ENCODE assay signal across 10 cellular contexts in genomic region chr5:151257731-151258715, GRCh38. TPM values are rescaled to one million over a fixed set of nuclear protein-coding genes. Genes with fewer than 3 reads are reported as not detected.
A peak's percentile ranks its signal among the peaks of the same experiment; 100 is the strongest.
DNase-seq lines count a peak whose midpoint lies in the region; ATAC-seq, FAIRE-seq and TF ChIP-seq lines count a peak whose summit lies in the region.
"Had no signal": no experiment of that assay in that cellular context is flagged by ENCODE, and none has a peak within 500 bp of the region (broad histone marks: within the 10 kb centered on the region; RNA-seq: fewer than 3 reads in every experiment).

No MANE protein-coding gene starts in this region.

- no peaks in the 10 kb centered on the region for H4K20me1 ChIP-seq in astrocyte (ENCODE audit: insufficient read depth, low read length)

- H3K36me3 Mint-ChIP-seq in astrocyte (ENCODE audit: low read depth, unreplicated experiment), result peaks cover 2% of the 10 kb centered on the region
- peaks cover 42 to 62% of the 10 kb centered on the region in 2 donors for H3K36me3 Mint-ChIP-seq in stimulated activated naive B cell treated with anti-CD40 and anti-IgM and Interleukin-4, amounts not matched to agents 10 μg/mL and 1 μg/mL and 100 μg/mL, for 72 hours

- H3K27me3 ChIP-seq in astrocyte (ENCODE audit: insufficient read depth, low read length), result no peaks in the 10 kb centered on the region

- no peak for FAIRE-seq in astrocyte (lab: Jason Lieb, UNC)

- H3K9me3 Mint-ChIP-seq in astrocyte (ENCODE audit: unreplicated experiment), result peaks cover 5% of the 10 kb centered on the region
- H3K9me3 Mint-ChIP-seq in stimulated activated naive B cell treated with anti-CD40 and anti-IgM and Interleukin-4, amounts not matched to agents 10 μg/mL and 1 μg/mL and 100 μg/mL, for 72 hours, result no peaks in the 10 kb centered on the region

- peaks cover 7% of the 10 kb centered on the region for H3K4me1 ChIP-seq in astrocyte (ENCODE audit: insufficient read depth, low read length)

- H3K9ac ChIP-seq in astrocyte (ENCODE audit: low read length), result no peak overlapping the region
- H3K9ac ChIP-seq: parathyroid adenoma had no signal

- H3K79me2 ChIP-seq in astrocyte (ENCODE audit: insufficient read depth, low read length), result peaks cover 5% of the 10 kb centered on the region

- H3K4me2 ChIP-seq in astrocyte (ENCODE audit: low read length), result no peak overlapping the region

- H3K9me3 ChIP-seq in astrocyte (ENCODE audit: insufficient read depth, low read depth, low read length), result no peaks in the 10 kb centered on the region

- peaks cover 11% of the 10 kb centered on the region for H3K4me1 Mint-ChIP-seq in astrocyte (ENCODE audit: low read depth, unreplicated experiment)
- H3K4me1 Mint-ChIP-seq in stimulated activated naive B cell treated with anti-CD40 and anti-IgM and Interleukin-4, amounts not matched to agents 10 μg/mL and 1 μg/mL and 100 μg/mL, for 72 hours, result peaks cover 50 to 74% of the 10 kb centered on the region in 2 donors

- no peak overlapping the region for H3K27ac ChIP-seq in astrocyte (ENCODE audit: low read depth, low read length)
- H3K27ac ChIP-seq: parathyroid adenoma had no signal

- peak; percentile 52 for TF ChIP-seq POLR2A in GM19099 (IDR thresholded peaks at IDR 0.05; ENCODE audit: extremely low read depth, insufficient read length, low read depth)

- no peak overlapping the region for H3K4me3 ChIP-seq in astrocyte (ENCODE audit: insufficient read depth, low read depth, low read length)

- DNase-seq in astrocyte (ENCODE audit: low read depth), result no peak
- DNase-seq in stimulated activated naive B cell treated with anti-CD40 and anti-IgM and Interleukin-4, amounts not matched to agents 10 μg/mL and 1 μg/mL and 100 μg/mL, for 72 hours, result peak; percentile 61
- DNase-seq in NCI-H1092 (lab: John Stamatoyannopoulos, UW), result no peak
- no peak for DNase-seq in middle frontal gyrus (ENCODE audit: extremely low spot score, low spot score)
- no peak for DNase-seq in NCI-H774 (lab: John Stamatoyannopoulos, UW)

- TF ChIP-seq CTCF in astrocyte (IDR thresholded peaks at IDR 0.05; ENCODE audit: insufficient read depth, low read depth, low read length), result no peak

- peak; percentile 25 for ATAC-seq in HG03103 (IDR thresholded peaks at IDR 0.05; ENCODE audit: low read depth, unreplicated experiment)
- ATAC-seq in stimulated activated naive B cell treated with anti-CD40 and anti-IgM and Interleukin-4, amounts not matched to agents 10 μg/mL and 1 μg/mL and 100 μg/mL, for 72 hours (replicated peaks), result peak; percentile 55 to 62
- no peak for ATAC-seq in GM21367 (IDR thresholded peaks at IDR 0.05; ENCODE audit: unreplicated experiment)

- H3K27me3 Mint-ChIP-seq in astrocyte (ENCODE audit: low read depth, unreplicated experiment), result no peaks in the 10 kb centered on the region
- H3K27me3 Mint-ChIP-seq in stimulated activated naive B cell treated with anti-CD40 and anti-IgM and Interleukin-4, amounts not matched to agents 10 μg/mL and 1 μg/mL and 100 μg/mL, for 72 hours, result no peaks in the 10 kb centered on the region

- H3K36me3 ChIP-seq in astrocyte (ENCODE audit: insufficient read depth, low read length), result no peaks in the 10 kb centered on the region

- no peak overlapping the region for H2AFZ ChIP-seq in astrocyte (ENCODE audit: low read depth, low read length)
- H2AFZ ChIP-seq: parathyroid adenoma had no signal

- peak overlapping the region; percentile 18 for H3K4me3 Mint-ChIP-seq in astrocyte (ENCODE audit: unreplicated experiment)
- H3K4me3 Mint-ChIP-seq in stimulated activated naive B cell treated with anti-CD40 and anti-IgM and Interleukin-4, amounts not matched to agents 10 μg/mL and 1 μg/mL and 100 μg/mL, for 72 hours, result peak overlapping the region; percentile 75 to 81

- H3K27ac Mint-ChIP-seq in astrocyte (ENCODE audit: unreplicated experiment), result no peak overlapping the region
- H3K27ac Mint-ChIP-seq in stimulated activated naive B cell treated with anti-CD40 and anti-IgM and Interleukin-4, amounts not matched to agents 10 μg/mL and 1 μg/mL and 100 μg/mL, for 72 hours, result peak overlapping the region; percentile 97

RNA-seq across cellular contexts. Expression of gene GM2A, which starts 5.0 kb away (rescaled TPM):
- total RNA-seq in astrocyte, result 19.5 and 23.4 TPM in 2 replicates

RNA-seq across cellular contexts. Expression of gene CCDC69, which starts 34.1 kb away (rescaled TPM):
- 2.0 and 4.1 TPM in 2 replicates for total RNA-seq in astrocyte

RNA-seq across cellular contexts. Expression of gene SLC36A3, which starts 45.5 kb away (rescaled TPM):
- total RNA-seq in astrocyte, result not detected in 2 replicates
- total RNA-seq: LHCN-M2 had no signal
